ENCODE assay signal across 8 cellular contexts in the genomic region with DNA sequence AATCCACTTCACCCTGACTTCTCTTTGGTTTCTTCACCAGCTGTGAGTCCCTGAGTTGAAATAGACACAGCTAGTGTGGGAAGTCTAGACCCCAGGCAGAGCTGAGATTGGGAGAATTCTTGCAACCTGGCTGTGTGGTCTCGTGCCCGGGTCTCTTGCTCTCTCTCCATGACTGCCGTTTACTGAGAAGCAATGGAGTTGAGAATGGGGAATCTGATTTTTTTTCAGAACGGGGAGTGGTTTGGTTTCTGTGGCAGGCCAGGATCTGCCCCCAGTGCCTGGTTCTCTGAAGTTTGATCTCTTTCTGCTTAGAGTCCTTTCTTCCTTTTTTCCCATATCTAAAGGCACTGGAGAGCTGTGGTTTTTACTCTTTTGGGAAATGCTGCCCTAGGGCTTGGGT. TPM values are rescaled to one million over a fixed set of nuclear protein-coding genes. Genes with fewer than 3 reads are reported as not detected.
DNase-seq lines count a peak whose midpoint lies in the region; ATAC-seq and TF ChIP-seq lines count a peak whose summit lies in the region.

No MANE protein-coding gene starts in this region.

- no peaks in the 10 kb centered on the region for H4K20me1 ChIP-seq in hepatocyte (ENCODE audit: insufficient read depth, poor library complexity, severe bottlenecking)

- WGBS in hepatocyte (ENCODE audit: low lambda C conversion rate, missing lambda C conversion rate): 44% methylated on average over 4 of the region's 4 CpGs
- whole genome bisulfite sequencing in stomach, 5 donors: 11 to 22% (median 13%) methylated on average over 4 of the region's 4 CpGs

- DNase-seq in activated CD4-positive, alpha-beta T cell treated with anti-CD3 and anti-CD28 coated beads, Interleukin-2, amount 10 ng/mL, durations not matched to agents 7 days and 5 days: no peak
- no peak for DNase-seq in activated CD4-positive, alpha-beta T cell treated with anti-CD3 and anti-CD28 coated beads for 1 hour
- DNase-seq in activated CD4-positive, alpha-beta memory T cell treated with anti-CD3 and anti-CD28 coated beads, Interleukin-2, amount 10 ng/mL, durations not matched to agents 7 days and 5 days: no peak
- DNase-seq in hepatocyte (ENCODE audit: low spot score): no peak
- DNase-seq in stomach: peak; percentile 24
- no peak for DNase-seq in HK-2 (ENCODE audit: unreplicated experiment)
- no peak for DNase-seq in NCI-H526 treated with DMSO at 0.1 percent for 48 hours (lab: John Stamatoyannopoulos, UW)

- no peaks in the 10 kb centered on the region for H3K9me3 Mint-ChIP-seq in activated CD4-positive, alpha-beta T cell treated with anti-CD3 and anti-CD28 coated beads, Interleukin-2, amount 10 ng/mL, durations not matched to agents 7 days and 5 days
- H3K9me3 Mint-ChIP-seq in activated CD4-positive, alpha-beta memory T cell treated with anti-CD3 and anti-CD28 coated beads, Interleukin-2, amount 10 ng/mL, durations not matched to agents 7 days and 5 days: no peaks in the 10 kb centered on the region

- no peaks in the 10 kb centered on the region for H3K27me3 Mint-ChIP-seq in activated CD4-positive, alpha-beta T cell treated with anti-CD3 and anti-CD28 coated beads, Interleukin-2, amount 10 ng/mL, durations not matched to agents 7 days and 5 days
- H3K27me3 Mint-ChIP-seq in activated CD4-positive, alpha-beta memory T cell treated with anti-CD3 and anti-CD28 coated beads, Interleukin-2, amount 10 ng/mL, durations not matched to agents 7 days and 5 days: no peaks in the 10 kb centered on the region

- H3K79me2 ChIP-seq in hepatocyte: peaks cover 7% of the 10 kb centered on the region

- POLR2A ChIA-PET in activated CD4-positive, alpha-beta T cell treated with anti-CD3 and anti-CD28 coated beads, Interleukin-2, amount 10 ng/mL, durations not matched to agents 7 days and 5 days (lab: Charles Lee): no interaction called here
- POLR2A ChIA-PET in activated CD4-positive, alpha-beta memory T cell treated with anti-CD3 and anti-CD28 coated beads, Interleukin-2, amount 10 ng/mL, durations not matched to agents 7 days and 5 days (lab: Charles Lee): interaction anchor here (0.7 to 6.0 kb wide), 12 partner anchors 8 to 407 kb away, joined by 3 to 50 read pairs (median 5); a partner anchor contains a TSS

- no peaks in the 10 kb centered on the region for H3K9me2 ChIP-seq in hepatocyte (replicated peaks; ENCODE audit: insufficient read depth)

- peaks cover 13% of the 10 kb centered on the region for H3K4me1 ChIP-seq in hepatocyte (ENCODE audit: insufficient read depth)
- peaks cover 63 to 85% (median 82%) of the 10 kb centered on the region in 4 donors for H3K4me1 ChIP-seq in stomach

- no peak overlapping the region for H2AFZ ChIP-seq in hepatocyte

- H3K4me3 Mint-ChIP-seq in activated CD4-positive, alpha-beta T cell treated with anti-CD3 and anti-CD28 coated beads, Interleukin-2, amount 10 ng/mL, durations not matched to agents 7 days and 5 days: peak overlapping the region; percentile 91
- peak overlapping the region; percentile 92 for H3K4me3 Mint-ChIP-seq in activated CD4-positive, alpha-beta memory T cell treated with anti-CD3 and anti-CD28 coated beads, Interleukin-2, amount 10 ng/mL, durations not matched to agents 7 days and 5 days

- H3K36me3 ChIP-seq in hepatocyte (replicated peaks; ENCODE audit: insufficient read depth, low read depth) (no peaks in the 10 kb centered on the region), stomach (peaks cover 13 to 32% (median 28%) of the 10 kb centered on the region in 4 donors)

- ATAC-seq in GM19455 (IDR thresholded peaks at IDR 0.05; ENCODE audit: unreplicated experiment): no peak

- H3K9me3 ChIP-seq in hepatocyte (ENCODE audit: low read depth) (no peaks in the 10 kb centered on the region), stomach (no peaks in the 10 kb centered on the region)

- H3K36me3 Mint-ChIP-seq in activated CD4-positive, alpha-beta T cell treated with anti-CD3 and anti-CD28 coated beads, Interleukin-2, amount 10 ng/mL, durations not matched to agents 7 days and 5 days (ENCODE audit: low read depth): peaks cover 2% of the 10 kb centered on the region
- peaks cover 9% of the 10 kb centered on the region for H3K36me3 Mint-ChIP-seq in activated CD4-positive, alpha-beta memory T cell treated with anti-CD3 and anti-CD28 coated beads, Interleukin-2, amount 10 ng/mL, durations not matched to agents 7 days and 5 days (ENCODE audit: low read depth)

- H3K4me3 ChIP-seq in hepatocyte (peak overlapping the region; percentile 46), stomach (peak overlapping the region; percentile 75 to 93 (median 86))

- H3K27ac ChIP-seq in hepatocyte (peak overlapping the region; percentile 95), stomach (peak overlapping the region; percentile 96 to 99 (median 98))

- no peak for TF ChIP-seq POLR2A in stomach (IDR thresholded peaks at IDR 0.05)

- peak overlapping the region; percentile 82 for H3K4me2 ChIP-seq in hepatocyte

- H3K4me1 Mint-ChIP-seq in activated CD4-positive, alpha-beta T cell treated with anti-CD3 and anti-CD28 coated beads, Interleukin-2, amount 10 ng/mL, durations not matched to agents 7 days and 5 days: peaks cover 29% of the 10 kb centered on the region
- H3K4me1 Mint-ChIP-seq in activated CD4-positive, alpha-beta memory T cell treated with anti-CD3 and anti-CD28 coated beads, Interleukin-2, amount 10 ng/mL, durations not matched to agents 7 days and 5 days: peaks cover 29% of the 10 kb centered on the region

- CTCF ChIA-PET in activated CD4-positive, alpha-beta T cell treated with anti-CD3 and anti-CD28 coated beads, Interleukin-2, amount 10 ng/mL, durations not matched to agents 7 days and 5 days (lab: Charles Lee): interaction anchor here (0.6 to 4.5 kb wide), 14 partner anchors 7 to 375 kb away, joined by 3 to 15 read pairs (median 4); a partner anchor contains a TSS
- CTCF ChIA-PET in activated CD4-positive, alpha-beta memory T cell treated with anti-CD3 and anti-CD28 coated beads, Interleukin-2, amount 10 ng/mL, durations not matched to agents 7 days and 5 days (lab: Charles Lee): interaction anchor here (0.6 to 7.3 kb wide), 11 partner anchors 7 to 1750 kb away, joined by 3 to 95 read pairs (median 7); a partner anchor contains a TSS

- TF ChIP-seq CTCF in hepatocyte (IDR thresholded peaks at IDR 0.05; ENCODE audit: poor library complexity) (no peak), stomach (IDR thresholded peaks at IDR 0.05) (no peak)

- intact Hi-C loops in stomach (cut with DNase I; ENCODE audit: low total_unique reads): no loop called here

- H3K27me3 ChIP-seq in hepatocyte: no peaks in the 10 kb centered on the region
- no peaks in the 10 kb centered on the region for H3K27me3 ChIP-seq in stomach

- no peak overlapping the region for H3K27ac Mint-ChIP-seq in activated CD4-positive, alpha-beta T cell treated with anti-CD3 and anti-CD28 coated beads, Interleukin-2, amount 10 ng/mL, durations not matched to agents 7 days and 5 days
- peak overlapping the region; percentile 71 for H3K27ac Mint-ChIP-seq in activated CD4-positive, alpha-beta memory T cell treated with anti-CD3 and anti-CD28 coated beads, Interleukin-2, amount 10 ng/mL, durations not matched to agents 7 days and 5 days

- TF ChIP-seq EP300 in stomach (IDR thresholded peaks at IDR 0.05): no peak

RNA-seq across cellular contexts. Expression of a gene that starts 1.5 kb away (rescaled TPM):
- total RNA-seq in activated CD4-positive, alpha-beta T cell treated with anti-CD3 and anti-CD28 coated beads, Interleukin-2, amount 10 ng/mL, durations not matched to agents 7 days and 5 days: 10 to 100 TPM; 28.6 to 30.9 TPM
- 10 to 100 TPM; 38.1 to 42.9 TPM for total RNA-seq in activated CD4-positive, alpha-beta memory T cell treated with anti-CD3 and anti-CD28 coated beads, Interleukin-2, amount 10 ng/mL, durations not matched to agents 7 days and 5 days
- 27.1 and 32.0 TPM in 2 replicates for total RNA-seq in hepatocyte
- polyA plus RNA-seq in hepatocyte: 16.7 and 19.9 TPM in 2 replicates
- 100 to 1,000 TPM in 3 of 5 donors, 10 to 100 TPM in 2; 15.1 to 310 (median 132) TPM for total RNA-seq in stomach
- 10 to 100 TPM; 16.9 to 39.4 (median 24.3) TPM for polyA plus RNA-seq in stomach

RNA-seq across cellular contexts. Expression of a gene that starts 19.1 kb away (rescaled TPM):
- 1 to 10 TPM; 2.0 to 3.1 TPM for total RNA-seq in activated CD4-positive, alpha-beta T cell treated with anti-CD3 and anti-CD28 coated beads, Interleukin-2, amount 10 ng/mL, durations not matched to agents 7 days and 5 days
- 1 to 10 TPM; 5.2 to 5.8 TPM for total RNA-seq in activated CD4-positive, alpha-beta memory T cell treated with anti-CD3 and anti-CD28 coated beads, Interleukin-2, amount 10 ng/mL, durations not matched to agents 7 days and 5 days
- 126 and 150 TPM in 2 replicates for total RNA-seq in hepatocyte
- polyA plus RNA-seq in hepatocyte: 94.0 and 113 TPM in 2 replicates
- total RNA-seq in stomach: 1,000 to 10,000 TPM in 4 of 5 donors, 100 to 1,000 TPM in 1; 730 to 3,801 (median 2,320) TPM
- 1,000 to 10,000 TPM in 2 of 3 donors, 100 to 1,000 TPM in 1; 575 to 2,971 (median 1,072) TPM for polyA plus RNA-seq in stomach

RNA-seq across cellular contexts. Expression of a gene that starts 35.9 kb away (rescaled TPM):
- total RNA-seq in activated CD4-positive, alpha-beta T cell treated with anti-CD3 and anti-CD28 coated beads, Interleukin-2, amount 10 ng/mL, durations not matched to agents 7 days and 5 days: 10 to 100 TPM; 48.4 to 52.1 TPM
- 10 to 100 TPM; 60.1 to 62.8 TPM for total RNA-seq in activated CD4-positive, alpha-beta memory T cell treated with anti-CD3 and anti-CD28 coated beads, Interleukin-2, amount 10 ng/mL, durations not matched to agents 7 days and 5 days
- 93.3 and 103 TPM in 2 replicates for total RNA-seq in hepatocyte
- polyA plus RNA-seq in hepatocyte: 30.8 and 31.0 TPM in 2 replicates
- 100 to 1,000 TPM in 1 of 5 donors, 10 to 100 TPM in 4; 31.9 to 174 (median 63.0) TPM for total RNA-seq in stomach
- 10 to 100 TPM; 14.9 to 30.7 (median 27.5) TPM for polyA plus RNA-seq in stomach

RNA-seq across cellular contexts. Expression of a gene that starts 51.9 kb away (rescaled TPM):
- 100 to 1,000 TPM; 187 to 224 TPM for total RNA-seq in activated CD4-positive, alpha-beta T cell treated with anti-CD3 and anti-CD28 coated beads, Interleukin-2, amount 10 ng/mL, durations not matched to agents 7 days and 5 days
- 100 to 1,000 TPM; 181 to 182 TPM for total RNA-seq in activated CD4-positive, alpha-beta memory T cell treated with anti-CD3 and anti-CD28 coated beads, Interleukin-2, amount 10 ng/mL, durations not matched to agents 7 days and 5 days
- total RNA-seq in hepatocyte: 21.9 and 25.9 TPM in 2 replicates
- polyA plus RNA-seq in hepatocyte: 33.0 and 33.2 TPM in 2 replicates
- 100 to 1,000 TPM in 3 of 5 donors, 10 to 100 TPM in 2; 64.8 to 232 (median 139) TPM for total RNA-seq in stomach
- polyA plus RNA-seq in stomach: 10 to 100 TPM; 14.1 to 23.6 (median 20.4) TPM

RNA-seq across cellular contexts. Expression of a gene that starts 52.5 kb away (rescaled TPM):
- total RNA-seq in activated CD4-positive, alpha-beta T cell treated with anti-CD3 and anti-CD28 coated beads, Interleukin-2, amount 10 ng/mL, durations not matched to agents 7 days and 5 days: 10 to 100 TPM; 22.2 to 23.8 TPM
- total RNA-seq in activated CD4-positive, alpha-beta memory T cell treated with anti-CD3 and anti-CD28 coated beads, Interleukin-2, amount 10 ng/mL, durations not matched to agents 7 days and 5 days: 10 to 100 TPM; 23.1 to 23.6 TPM
- 11.1 and 12.5 TPM in 2 replicates for total RNA-seq in hepatocyte
- 26.2 and 27.0 TPM in 2 replicates for polyA plus RNA-seq in hepatocyte
- 10 to 100 TPM in 4 of 5 donors, 1 to 10 TPM in 1; 6.7 to 21.6 (median 13.8) TPM for total RNA-seq in stomach
- polyA plus RNA-seq in stomach: 10 to 100 TPM in 1 of 3 donors, 1 to 10 TPM in 2; 6.8 to 11.2 (median 8.0) TPM

Comparison
In these comparisons a context has a peak if more than half of its experiments do, and no peak if none do; other contexts are left out.
1. RNA of a gene that starts 19.1 kb away (total RNA-seq): 730 to 3,801 TPM in stomach and 126 to 150 TPM in hepatocyte; 5.2 to 5.8 TPM in activated CD4-positive, alpha-beta memory T cell treated with anti-CD3 and anti-CD28 coated beads, Interleukin-2, amount 10 ng/mL, durations not matched to agents 7 days and 5 days and 2.0 to 3.1 TPM in activated CD4-positive, alpha-beta T cell treated with anti-CD3 and anti-CD28 coated beads, Interleukin-2, amount 10 ng/mL, durations not matched to agents 7 days and 5 days; every median in the first group is over 10 times any median in the second.